ENCODE assay signal across 13 cellular contexts in the genomic region with DNA sequence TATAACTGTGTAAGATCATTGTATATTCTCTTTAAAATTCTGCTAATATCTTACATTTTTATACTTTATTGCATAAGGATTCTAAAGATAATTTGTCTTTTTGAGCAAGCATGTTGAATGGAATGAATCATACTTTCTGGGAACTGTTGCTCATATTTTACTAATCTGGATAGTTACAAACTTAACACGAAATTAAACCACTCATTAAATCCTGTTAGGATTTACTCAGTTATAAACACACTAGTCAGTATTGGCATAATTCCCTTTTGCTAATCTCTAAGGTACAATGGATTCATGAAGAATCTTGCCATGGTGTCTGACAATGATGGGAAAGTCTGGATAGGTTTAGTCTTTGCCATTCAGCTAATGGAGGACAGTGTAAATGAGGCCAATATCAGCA.
DNase-seq lines count a peak whose midpoint lies in the region; ATAC-seq and TF ChIP-seq lines count a peak whose summit lies in the region.
"Had no signal": no experiment of that assay in that cellular context is flagged by ENCODE, and none has a peak within 500 bp of the region (broad histone marks: within the 10 kb centered on the region; RNA-seq: fewer than 3 reads in every experiment).

No MANE protein-coding gene starts in this region.

- DNase-seq in NCI-H82 (lab: John Stamatoyannopoulos, UW) (peak; percentile 7), NCI-H82 treated with DMSO at 0.1 percent for 48 hours (lab: John Stamatoyannopoulos, UW; ENCODE audit: unreplicated experiment) (no peak), iris pigment epithelial cell (ENCODE audit: low read depth) (peak; percentile 35), foreskin fibroblast (no peak)
- no peak for DNase-seq in activated T-cell treated with anti-CD3 and anti-CD28 coated beads, Interleukin-2, amount 50 U/mL, for 4 hours
- DNase-seq in natural killer cell treated with Interleukin-12 subunit alpha and Interleukin-12 subunit beta and Interleukin-15 and Interleukin-18, amount 100 ng/mL, for 72 hours (ENCODE audit: low spot score), result no peak
- DNase-seq: AML-193; Caco-2; CD4-positive, alpha-beta T cell; GM23248; HCEC 1CT had no signal

- no peak for TF ChIP-seq CTCF in foreskin fibroblast (IDR thresholded peaks at IDR 0.05; ENCODE audit: low read depth, low read length)

- no peaks in the 10 kb centered on the region for H3K36me3 Mint-ChIP-seq in activated T-cell treated with anti-CD3 and anti-CD28 coated beads, Interleukin-2, amount 50 U/mL, for 4 hours (ENCODE audit: insufficient read depth)
- H3K36me3 Mint-ChIP-seq in natural killer cell treated with Interleukin-12 subunit alpha and Interleukin-12 subunit beta and Interleukin-15 and Interleukin-18, amount 100 ng/mL, for 72 hours, result no peaks in the 10 kb centered on the region

- H3K4me3 Mint-ChIP-seq in activated T-cell treated with anti-CD3 and anti-CD28 coated beads, Interleukin-2, amount 50 U/mL, for 4 hours, result no peak overlapping the region
- no peak overlapping the region for H3K4me3 Mint-ChIP-seq in natural killer cell treated with Interleukin-12 subunit alpha and Interleukin-12 subunit beta and Interleukin-15 and Interleukin-18, amount 100 ng/mL, for 72 hours
- H3K4me3 Mint-ChIP-seq: CD4-positive, alpha-beta T cell had no signal

- H3K27ac Mint-ChIP-seq in natural killer cell treated with Interleukin-12 subunit alpha and Interleukin-12 subunit beta and Interleukin-15 and Interleukin-18, amount 100 ng/mL, for 72 hours, result no peak overlapping the region
- H3K27ac Mint-ChIP-seq: CD4-positive, alpha-beta T cell had no signal

- no peaks in the 10 kb centered on the region for H3K9me3 Mint-ChIP-seq in activated T-cell treated with anti-CD3 and anti-CD28 coated beads, Interleukin-2, amount 50 U/mL, for 4 hours
- H3K9me3 Mint-ChIP-seq in natural killer cell treated with Interleukin-12 subunit alpha and Interleukin-12 subunit beta and Interleukin-15 and Interleukin-18, amount 100 ng/mL, for 72 hours, result peaks cover 16% of the 10 kb centered on the region
- H3K9me3 Mint-ChIP-seq: CD4-positive, alpha-beta T cell had no signal

- H3K27me3 Mint-ChIP-seq in activated T-cell treated with anti-CD3 and anti-CD28 coated beads, Interleukin-2, amount 50 U/mL, for 4 hours (ENCODE audit: low read depth), result no peaks in the 10 kb centered on the region
- no peaks in the 10 kb centered on the region for H3K27me3 Mint-ChIP-seq in natural killer cell treated with Interleukin-12 subunit alpha and Interleukin-12 subunit beta and Interleukin-15 and Interleukin-18, amount 100 ng/mL, for 72 hours
- H3K27me3 Mint-ChIP-seq: CD4-positive, alpha-beta T cell had no signal

- H3K4me1 Mint-ChIP-seq in activated T-cell treated with anti-CD3 and anti-CD28 coated beads, Interleukin-2, amount 50 U/mL, for 4 hours (ENCODE audit: low read depth), result no peaks in the 10 kb centered on the region
- H3K4me1 Mint-ChIP-seq in natural killer cell treated with Interleukin-12 subunit alpha and Interleukin-12 subunit beta and Interleukin-15 and Interleukin-18, amount 100 ng/mL, for 72 hours (ENCODE audit: low read depth in 2 of 2), result no peaks in the 10 kb centered on the region

- ATAC-seq in esophagus mucosa, result peak; percentile 69
- no peak for ATAC-seq in activated T-cell treated with anti-CD3 and anti-CD28 coated beads, Interleukin-2, amount 50 U/mL, for 4 hours
- no peak for ATAC-seq in natural killer cell treated with Interleukin-12 subunit alpha and Interleukin-12 subunit beta and Interleukin-15 and Interleukin-18, amount 100 ng/mL, for 72 hours
- ATAC-seq: A549 had no signal

- no peak overlapping the region for H3K4me3 ChIP-seq in foreskin fibroblast (ENCODE audit: low read depth in 1 of 2, low read length in 2 of 2)
- H3K4me3 ChIP-seq: A549, GM23248 had no signal

Comparison
In these comparisons a context has a peak if more than half of its experiments do, and no peak if none do; other contexts are left out.
1. DNase-seq: peak in NCI-H82 (single experiment) and iris pigment epithelial cell (single experiment); none in NCI-H82 treated with DMSO at 0.1 percent for 48 hours (single experiment), foreskin fibroblast (0 of 2), activated T-cell treated with anti-CD3 and anti-CD28 coated beads, Interleukin-2, amount 50 U/mL, for 4 hours (single experiment) and natural killer cell treated with Interleukin-12 subunit alpha and Interleukin-12 subunit beta and Interleukin-15 and Interleukin-18, amount 100 ng/mL, for 72 hours (single experiment).